Comparison of ENCODE assay signal across 8 cellular contexts in genomic region chr20:43590392-43591303, GRCh38. TPM values are rescaled to one million over a fixed set of nuclear protein-coding genes. Genes with fewer than 3 reads are reported as not detected.
DNase-seq lines count a peak whose midpoint lies in the region; ATAC-seq lines count a peak whose summit lies in the region.

TSS of gene IFT52 (plus strand) at chr20:43590937. CDS start at chr20:43594699, 3,762 bp downstream.

- peak within 1 kb of the TSS; percentile 88 to 96 (median 94) for H3K4me3 Mint-ChIP-seq in CD4-positive, alpha-beta memory T cell

- peak within 1 kb of the TSS; percentile 75 to 90 for H3K4me3 ChIP-seq in CD4-positive, alpha-beta memory T cell (ENCODE audit: low read length in 2 of 2)

- peak within 1 kb of the TSS; percentile 71 for H3K27ac ChIP-seq in CD4-positive, alpha-beta memory T cell (ENCODE audit: low read depth, low read length)

- peaks cover 2 to 6% of the 10 kb centered on the region in 2 donors for H3K27me3 Mint-ChIP-seq in CD4-positive, alpha-beta memory T cell

- intact Hi-C loops in CD4-positive, alpha-beta memory T cell (cut with micrococcal nuclease), result loop anchor here (1.0 kb wide), 2 partner anchors 76 to 133 kb away; partner anchors contain the start of gene SRSF6

- POLR2A ChIA-PET in CD4-positive, alpha-beta memory T cell (lab: Charles Lee; ENCODE audit: partially characterized antibody), result interaction anchor here (1.1 to 2.9 kb wide), 6 partner anchors 11 to 352 kb away, joined by 3 to 29 read pairs (median 4); partner anchors contain the start of gene SRSF6

- H3K4me1 ChIP-seq in CD4-positive, alpha-beta memory T cell (ENCODE audit: insufficient read depth, low read length), result peaks cover 18% of the 10 kb centered on the region

- H3K4me1 Mint-ChIP-seq in CD4-positive, alpha-beta memory T cell, result peaks cover 7 to 22% (median 15%) of the 10 kb centered on the region in 4 donors

- ATAC-seq in GM19463 (IDR thresholded peaks at IDR 0.05; ENCODE audit: unreplicated experiment), result peak; percentile 99

- DNase-seq in CD4-positive, alpha-beta memory T cell, result peak; percentile 85 to 89 (median 88)
- DNase-seq in HS-27A (ENCODE audit: low read depth) (peak; percentile 90), NK-92 (lab: John Stamatoyannopoulos, UW; ENCODE audit: unreplicated experiment) (peak; percentile 45), lung microvascular endothelial cell (ENCODE audit: low read depth in 2 of 2) (peak; percentile 94 to 96)
- peak; percentile 92 for DNase-seq in activated CD8-positive, alpha-beta memory T cell treated with anti-CD3 and anti-CD28 coated beads for 24 hours
- peak; percentile 78 for DNase-seq in effector CD8-positive, alpha-beta T cell (lab: John Stamatoyannopoulos, UW)
- DNase-seq in stimulated activated CD4-positive, alpha-beta T cell treated with anti-CD3 and anti-CD28 coated beads, TNF-alpha, amount 100 ng/mL, for 48 hours (ENCODE audit: low read depth in 3 of 3), result peak; percentile 75 to 83 (median 80)

- no peaks in the 10 kb centered on the region for H3K9me3 Mint-ChIP-seq in CD4-positive, alpha-beta memory T cell

- H3K36me3 Mint-ChIP-seq in CD4-positive, alpha-beta memory T cell, result peaks cover 8 to 17% of the 10 kb centered on the region in 2 donors

- CTCF ChIA-PET in CD4-positive, alpha-beta memory T cell (lab: Charles Lee; ENCODE audit: partially characterized antibody), result interaction anchor here (1.6 kb wide), 1 partner anchor 10 kb away, joined by 3 read pairs; no protein-coding TSS in a partner anchor

- peak within 1 kb of the TSS; percentile 93 to 99 (median 97) for H3K27ac Mint-ChIP-seq in CD4-positive, alpha-beta memory T cell

- H3K36me3 ChIP-seq in CD4-positive, alpha-beta memory T cell (ENCODE audit: insufficient read depth, low read length), result no peaks in the 10 kb centered on the region

- H3K9me3 ChIP-seq in CD4-positive, alpha-beta memory T cell (ENCODE audit: control insufficient read depth in 1 of 2, low read length in 2 of 2), result no peaks in the 10 kb centered on the region

- no peaks in the 10 kb centered on the region for H3K27me3 ChIP-seq in CD4-positive, alpha-beta memory T cell (ENCODE audit: insufficient read depth, low read length)

RNA-seq across cellular contexts. Expression of gene IFT52, which starts in this region (rescaled TPM):
- 10 to 100 TPM; 13.3 to 18.2 TPM for total RNA-seq in CD4-positive, alpha-beta memory T cell
- polyA plus RNA-seq in CD4-positive, alpha-beta memory T cell, result 10 to 100 TPM; 27.4 to 30.6 TPM
- total RNA-seq in lung microvascular endothelial cell, result 26.8 and 27.7 TPM in 2 replicates

Comparison
In these comparisons a context has a peak if more than half of its experiments do, and no peak if none do; other contexts are left out.
1. Peak in every context shown above with its lines: DNase-seq, ATAC-seq, H3K4me3 ChIP-seq and H3K27ac ChIP-seq.
2. DNase-seq: peak in every context shown above with its lines; median percentile 95 in lung microvascular endothelial cell; 92 in activated CD8-positive, alpha-beta memory T cell treated with anti-CD3 and anti-CD28 coated beads for 24 hours; 90 in HS-27A; 88 in CD4-positive, alpha-beta memory T cell; 80 in stimulated activated CD4-positive, alpha-beta T cell treated with anti-CD3 and anti-CD28 coated beads, TNF-alpha, amount 100 ng/mL, for 48 hours; 78 in effector CD8-positive, alpha-beta T cell; 45 in NK-92.